In the genomic region with DNA sequence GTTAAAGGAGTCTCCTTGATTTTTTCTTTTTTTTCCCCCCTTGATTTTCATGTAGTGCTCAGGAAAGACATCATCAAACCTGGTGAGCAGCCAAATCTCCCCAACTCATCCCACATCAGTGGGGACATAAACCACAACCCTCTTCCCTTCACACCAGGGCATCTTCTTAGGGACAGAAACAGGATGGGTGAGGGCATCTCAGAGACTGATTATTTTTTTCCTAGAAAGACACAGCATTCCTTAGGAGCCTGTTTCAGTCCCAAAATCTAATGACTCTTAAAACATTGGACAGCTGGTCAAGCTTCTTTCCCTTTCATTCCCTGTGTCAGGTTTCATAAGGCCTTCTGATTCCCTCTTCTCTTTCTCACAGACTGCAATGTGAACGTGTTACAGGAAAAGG, we compare ENCODE assay signal across 14 cellular contexts. TPM values are rescaled to one million over a fixed set of nuclear protein-coding genes. Genes with fewer than 3 reads are reported as not detected.
A peak's percentile ranks its signal among the peaks of the same experiment; 100 is the strongest.
DNase-seq lines count a peak whose midpoint lies in the region; ATAC-seq, FAIRE-seq and TF ChIP-seq lines count a peak whose summit lies in the region.
"Had no signal": no experiment of that assay in that cellular context is flagged by ENCODE, and none has a peak within 500 bp of the region (broad histone marks: within the 10 kb centered on the region; RNA-seq: fewer than 3 reads in every experiment).

No MANE protein-coding gene starts in this region.

- TF ChIP-seq CTCF in lower lobe of right lung (IDR thresholded peaks at IDR 0.05): no peak

- no peaks in the 10 kb centered on the region for H3K27me3 ChIP-seq in lower lobe of right lung (ENCODE audit: low read depth)

- intact Hi-C loops in lower lobe of right lung (cut with DNase I): no loop called here

- H3K27ac ChIP-seq in lower lobe of right lung: no peak overlapping the region
- H3K27ac ChIP-seq: GM23248 had no signal

- no peak overlapping the region for H3K4me3 ChIP-seq in lower lobe of right lung
- H3K4me3 ChIP-seq: A549, GM23248 had no signal

- no peaks in the 10 kb centered on the region for H3K36me3 ChIP-seq in lower lobe of right lung

- ATAC-seq in lower lobe of right lung: no peak
- ATAC-seq: A549, HepG2 had no signal

- DNase-seq in HCEC 1CT: peak; percentile 3
- peak; percentile 33 for DNase-seq in RPMI7951 (ENCODE audit: low read depth)
- peak; percentile 73 for DNase-seq in myocyte (ENCODE audit: low read depth)
- no peak for DNase-seq in lower lobe of right lung
- DNase-seq in COR-L47 (lab: John Stamatoyannopoulos, UW): no peak
- no peak for DNase-seq in GM12891 (ENCODE audit: insufficient read length, low spot score)
- DNase-seq in ecto neural progenitor cell (ENCODE audit: low spot score): no peak
- DNase-seq: CD8-positive, alpha-beta memory T cell; DMS53; GM23248; H7 had no signal

- FAIRE-seq in GM12891 (lab: Jason Lieb, UNC): no peak
- FAIRE-seq: A549, GM18507, HepG2 had no signal

- no peak for TF ChIP-seq POLR2A in GM12891 (IDR thresholded peaks at IDR 0.05; ENCODE audit: low read depth, low read length)

- no peaks in the 10 kb centered on the region for H3K4me1 ChIP-seq in lower lobe of right lung

- H3K9me3 ChIP-seq in lower lobe of right lung: no peaks in the 10 kb centered on the region
- H3K9me3 ChIP-seq: A549 had no signal

TF ChIP-seq in GM12891, 5 proteins besides CTCF, POLR2A, EP300 and RAD21:
- TF ChIP-seq TAF1 (IDR thresholded peaks at IDR 0.05; ENCODE audit: low read depth, low read length): no peak
- no peak for TF ChIP-seq POLR2AphosphoS5 (IDR thresholded peaks at IDR 0.05; ENCODE audit: low read depth, low read length)
- no peak for TF ChIP-seq SPI1 (IDR thresholded peaks at IDR 0.05; ENCODE audit: low read depth, low read length)
- no peak for TF ChIP-seq PAX5 (IDR thresholded peaks at IDR 0.05; ENCODE audit: insufficient read depth, low read length, severe bottlenecking)
- no peak for TF ChIP-seq POU2F2 (IDR thresholded peaks at IDR 0.05; ENCODE audit: low read depth, low read length)

RNA-seq across cellular contexts. Expression of a gene that starts 31.5 kb away (rescaled TPM):
- 4.3 and 7.4 TPM in 2 replicates for total RNA-seq in RPMI7951 (2014; rRNA removed; shearing (Covaris generic))
- total RNA-seq in myocyte (12.2 and 16.6 TPM in 2 replicates), lower lobe of right lung (80.0 TPM)
- polyA plus RNA-seq in myocyte (2012): 9.3 TPM
- polyA plus RNA-seq in GM12891 (2012; ENCODE audit: low read depth, missing spikeins): 19.7 TPM

Comparison
In these comparisons a context has a peak if more than half of its experiments do, and no peak if none do; other contexts are left out.
1. DNase-seq: peak in HCEC 1CT (single experiment), RPMI7951 (single experiment) and myocyte (single experiment); none in lower lobe of right lung (single experiment), COR-L47 (single experiment), GM12891 (single experiment) and ecto neural progenitor cell (single experiment).